Comparison of ENCODE assay signal across 20 cellular contexts in genomic region chr1:29211086-29212030, GRCh38. TPM values are rescaled to one million over a fixed set of nuclear protein-coding genes. Genes with fewer than 3 reads are reported as not detected.
A peak's percentile ranks its signal among the peaks of the same experiment; 100 is the strongest.
DNase-seq lines count a peak whose midpoint lies in the region; ATAC-seq and TF ChIP-seq lines count a peak whose summit lies in the region.
"Had no signal": no experiment of that assay in that cellular context is flagged by ENCODE, and none has a peak within 500 bp of the region (broad histone marks: within the 10 kb centered on the region; RNA-seq: fewer than 3 reads in every experiment).

No MANE protein-coding gene starts in this region.

- H3K4me3 ChIP-seq in tibial artery (no peak overlapping the region), lower lobe of right lung (no peak overlapping the region)
- H3K4me3 ChIP-seq: GM23338, upper lobe of right lung had no signal

- H3K4me1 ChIP-seq in tibial artery (no peaks in the 10 kb centered on the region), lower lobe of right lung (no peaks in the 10 kb centered on the region)
- H3K4me1 ChIP-seq: upper lobe of right lung had no signal

- H3K27ac Mint-ChIP-seq in stimulated activated effector memory CD8-positive, alpha-beta T cell treated with anti-CD3 and anti-CD28 coated beads, Interleukin-12 subunit alpha, Interleukin-12 subunit beta, amount 100 ng/mL, for 72 hours = peak overlapping the region; percentile 39
- H3K27ac Mint-ChIP-seq: activated T-helper 1 cell treated with anti-CD3 and anti-CD28 coated beads, Interleukin-12 subunit alpha, Interleukin-12 subunit beta, Interleukin-2, Interleukin-4 antibody, amounts not matched to agents 30 ng/mL and 10 ng/mL and 1 ng/mL, durations not matched to agents 14 hours and 24 hours and 36 hours; GM23338; progenitor cell of endocrine pancreas had no signal

- H3K9me3 ChIP-seq in tibial artery (no peaks in the 10 kb centered on the region), lower lobe of right lung (no peaks in the 10 kb centered on the region)
- H3K9me3 ChIP-seq: upper lobe of right lung had no signal

- intact Hi-C loops in tibial artery (cut with DNase I; ENCODE audit: low total_unique reads) = no loop called here
- intact Hi-C loops in lower lobe of right lung (cut with DNase I) = no loop called here

- H3K4me1 Mint-ChIP-seq in stimulated activated effector memory CD8-positive, alpha-beta T cell treated with anti-CD3 and anti-CD28 coated beads, Interleukin-12 subunit alpha, Interleukin-12 subunit beta, amount 100 ng/mL, for 72 hours = no peaks in the 10 kb centered on the region
- H3K4me1 Mint-ChIP-seq: GM23338 had no signal

- DNase-seq in NCI-H748 (lab: John Stamatoyannopoulos, UW; ENCODE audit: unreplicated experiment) = peak; percentile 39
- no peak for DNase-seq in NCI-H748 treated with DMSO at 0.1 percent for 48 hours (lab: John Stamatoyannopoulos, UW)
- DNase-seq in NCI-H446 (lab: John Stamatoyannopoulos, UW) = peak; percentile 11 to 80
- peak; percentile 82 for DNase-seq in cerebellar cortex (ENCODE audit: low spot score)
- DNase-seq in stimulated activated effector memory CD8-positive, alpha-beta T cell treated with anti-CD3 and anti-CD28 coated beads, Interleukin-12 subunit alpha, Interleukin-12 subunit beta, amount 100 ng/mL, for 72 hours (ENCODE audit: low spot score in 2 of 2) = no peak
- DNase-seq in tibial artery = no peak
- no peak for DNase-seq in lower lobe of right lung
- DNase-seq: 8988T; activated CD8-positive, alpha-beta T cell treated with anti-CD3 and anti-CD28 coated beads for 36 hours; naive thymus-derived CD4-positive, alpha-beta T cell; NCI-H1436; NCI-H510A treated with DMSO at 0.1 percent for 48 hours; stimulated activated naive CD4-positive, alpha-beta T cell treated with Interleukin-2 at 50 U/mL for 16 hours; upper lobe of right lung had no signal

- no peak overlapping the region for H3K27ac ChIP-seq in tibial artery
- H3K27ac ChIP-seq in lower lobe of right lung = no peak overlapping the region
- H3K27ac ChIP-seq: C4-2B, upper lobe of right lung had no signal

- no peaks in the 10 kb centered on the region for H3K9me3 Mint-ChIP-seq in stimulated activated effector memory CD8-positive, alpha-beta T cell treated with anti-CD3 and anti-CD28 coated beads, Interleukin-12 subunit alpha, Interleukin-12 subunit beta, amount 100 ng/mL, for 72 hours
- H3K9me3 Mint-ChIP-seq: activated CD8-positive, alpha-beta T cell treated with anti-CD3 and anti-CD28 coated beads for 36 hours; activated T-helper 1 cell treated with anti-CD3 and anti-CD28 coated beads, Interleukin-12 subunit alpha, Interleukin-12 subunit beta, Interleukin-2, Interleukin-4 antibody, amounts not matched to agents 30 ng/mL and 10 ng/mL and 1 ng/mL, durations not matched to agents 14 hours and 24 hours and 36 hours; central memory CD8-positive, alpha-beta T cell; GM23338 had no signal

- no peaks in the 10 kb centered on the region for H3K27me3 ChIP-seq in tibial artery
- no peaks in the 10 kb centered on the region for H3K27me3 ChIP-seq in lower lobe of right lung (ENCODE audit: low read depth)
- H3K27me3 ChIP-seq: upper lobe of right lung had no signal

- no peak overlapping the region for H3K4me3 Mint-ChIP-seq in stimulated activated effector memory CD8-positive, alpha-beta T cell treated with anti-CD3 and anti-CD28 coated beads, Interleukin-12 subunit alpha, Interleukin-12 subunit beta, amount 100 ng/mL, for 72 hours
- H3K4me3 Mint-ChIP-seq: activated CD8-positive, alpha-beta T cell treated with anti-CD3 and anti-CD28 coated beads for 36 hours; activated T-helper 1 cell treated with anti-CD3 and anti-CD28 coated beads, Interleukin-12 subunit alpha, Interleukin-12 subunit beta, Interleukin-2, Interleukin-4 antibody, amounts not matched to agents 30 ng/mL and 10 ng/mL and 1 ng/mL, durations not matched to agents 14 hours and 24 hours and 36 hours; central memory CD8-positive, alpha-beta T cell; GM23338; naive thymus-derived CD4-positive, alpha-beta T cell had no signal

- peaks cover 55% of the 10 kb centered on the region for H3K36me3 Mint-ChIP-seq in stimulated activated effector memory CD8-positive, alpha-beta T cell treated with anti-CD3 and anti-CD28 coated beads, Interleukin-12 subunit alpha, Interleukin-12 subunit beta, amount 100 ng/mL, for 72 hours

- no peak for TF ChIP-seq CTCF in tibial artery (IDR thresholded peaks at IDR 0.05)
- TF ChIP-seq CTCF in lower lobe of right lung (IDR thresholded peaks at IDR 0.05) = no peak

- no peak for ATAC-seq in stimulated activated effector memory CD8-positive, alpha-beta T cell treated with anti-CD3 and anti-CD28 coated beads, Interleukin-12 subunit alpha, Interleukin-12 subunit beta, amount 100 ng/mL, for 72 hours
- ATAC-seq in HG03039 (IDR thresholded peaks at IDR 0.05; ENCODE audit: unreplicated experiment) (no peak), lower lobe of right lung (no peak)
- ATAC-seq: activated CD8-positive, alpha-beta T cell treated with anti-CD3 and anti-CD28 coated beads for 36 hours; GM23338; naive thymus-derived CD4-positive, alpha-beta T cell; upper lobe of right lung had no signal

- H3K36me3 ChIP-seq in tibial artery = peaks cover 28 to 71% (median 60%) of the 10 kb centered on the region in 3 donors
- H3K36me3 ChIP-seq in lower lobe of right lung = peaks cover 61% of the 10 kb centered on the region

RNA-seq across cellular contexts. Expression of gene MECR, which starts 19.4 kb away (rescaled TPM):
- 16.9 TPM for total RNA-seq in lower lobe of right lung

RNA-seq across cellular contexts. Expression of gene PTPRU, which starts 25.0 kb away (rescaled TPM):
- total RNA-seq in lower lobe of right lung = 35.1 TPM

RNA-seq across cellular contexts. Expression of gene SRSF4, which starts 29.7 kb away (rescaled TPM):
- total RNA-seq in lower lobe of right lung = 73.9 TPM

Comparison
In these comparisons a context has a peak if more than half of its experiments do, and no peak if none do; other contexts are left out.
1. DNase-seq: peak in NCI-H748 (single experiment), NCI-H446 (2 of 2) and cerebellar cortex (single experiment); none in NCI-H748 treated with DMSO at 0.1 percent for 48 hours (single experiment), stimulated activated effector memory CD8-positive, alpha-beta T cell treated with anti-CD3 and anti-CD28 coated beads, Interleukin-12 subunit alpha, Interleukin-12 subunit beta, amount 100 ng/mL, for 72 hours (0 of 2), tibial artery (0 of 2) and lower lobe of right lung (single experiment).